10 cellular contexts compared by ENCODE assay signal in the genomic region with DNA sequence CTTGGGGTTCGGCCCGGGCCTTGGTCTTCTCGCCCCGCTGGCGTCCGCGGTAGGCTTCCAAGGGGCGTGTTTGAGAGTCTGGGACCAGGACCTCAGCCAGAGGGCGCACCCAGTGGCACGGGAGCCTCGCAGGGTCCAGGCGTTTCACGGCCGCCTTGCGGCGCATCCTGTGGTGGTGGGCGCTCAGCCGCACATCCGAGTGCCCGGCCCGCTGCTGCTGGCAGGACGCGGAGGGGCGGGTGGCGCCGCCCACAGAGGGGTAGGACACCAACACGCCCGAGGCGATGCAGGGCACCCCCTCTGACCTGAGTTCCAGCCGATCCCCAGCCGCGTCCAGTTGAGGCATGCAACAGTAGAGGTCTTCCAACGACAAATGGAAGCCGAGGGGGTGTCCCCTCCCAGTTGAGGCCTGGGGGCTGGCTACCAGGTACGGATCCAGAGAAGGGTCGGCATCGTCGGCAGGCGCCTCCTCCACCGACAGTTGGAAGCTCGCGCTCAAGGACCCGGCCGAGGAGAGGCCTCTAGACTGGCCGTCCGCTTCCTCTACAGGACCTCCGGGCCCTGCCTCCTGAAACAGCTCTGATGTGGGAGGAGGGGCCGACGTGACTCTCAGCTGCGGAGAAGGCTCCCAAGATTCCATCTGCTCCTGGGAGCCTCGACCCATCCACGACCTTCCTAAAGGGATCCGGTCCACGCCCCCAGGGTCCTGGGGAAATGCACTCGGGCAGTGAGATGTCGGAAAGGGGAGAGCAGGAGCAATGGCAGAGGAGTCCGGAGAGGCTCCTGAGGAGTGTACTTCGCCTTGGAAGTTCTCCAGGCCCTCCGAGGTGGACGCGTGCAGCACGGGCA. TPM values are rescaled to one million over a fixed set of nuclear protein-coding genes. Genes with fewer than 3 reads are reported as not detected.
DNase-seq lines count a peak whose midpoint lies in the region; ATAC-seq and TF ChIP-seq lines count a peak whose summit lies in the region.
"Had no signal": no experiment of that assay in that cellular context is flagged by ENCODE, and none has a peak within 500 bp of the region (broad histone marks: within the 10 kb centered on the region; RNA-seq: fewer than 3 reads in every experiment).

No MANE protein-coding gene starts in this region.

- H3K27ac ChIP-seq in smooth muscle cell (ENCODE audit: low read depth): no peak overlapping the region
- H3K27ac ChIP-seq: C4-2B, VCaP had no signal

- POLR2A ChIA-PET in HEK293T (lab: Yijun Ruan, JAX): no interaction called here

- DNase-seq in NCI-H748 (lab: John Stamatoyannopoulos, UW; ENCODE audit: unreplicated experiment): peak; percentile 57
- DNase-seq in NCI-H748 treated with DMSO at 0.1 percent for 48 hours (lab: John Stamatoyannopoulos, UW): no peak
- peak; percentile 36 for DNase-seq in RPMI7951 (ENCODE audit: low read depth)
- DNase-seq in natural killer cell: peak; percentile 35
- no peak for DNase-seq in HEK293T (ENCODE audit: extremely low spot score)
- no peak for DNase-seq in smooth muscle cell (lab: John Stamatoyannopoulos, UW; ENCODE audit: unreplicated experiment)
- no peak for DNase-seq in central memory CD4-positive, alpha-beta T cell

- no peaks in the 10 kb centered on the region for H3K36me3 Mint-ChIP-seq in natural killer cell

- intact Hi-C loops in natural killer cell (cut with micrococcal nuclease): no loop called here

- H3K4me3 Mint-ChIP-seq in natural killer cell: peak overlapping the region; percentile 85

- H4K20me1 ChIP-seq in smooth muscle cell (ENCODE audit: low read depth): no peaks in the 10 kb centered on the region

- no peak overlapping the region for H3K9ac ChIP-seq in smooth muscle cell (ENCODE audit: low read depth)

- H3K27me3 Mint-ChIP-seq in natural killer cell (ENCODE audit: low read depth in 2 of 2): peaks cover 0 to 7% of the 10 kb centered on the region in 2 donors

- H3K9me3 ChIP-seq in smooth muscle cell (replicated peaks; ENCODE audit: low read depth): no peaks in the 10 kb centered on the region

- H3K4me1 Mint-ChIP-seq in natural killer cell: peaks cover 8 to 19% of the 10 kb centered on the region in 2 donors

- H3K9me3 Mint-ChIP-seq in natural killer cell: no peaks in the 10 kb centered on the region

- no peak overlapping the region for H2AFZ ChIP-seq in smooth muscle cell (ENCODE audit: low read depth)

- ATAC-seq in esophagus mucosa: peak; percentile 51
- peak; percentile 68 to 75 (median 75) for ATAC-seq in natural killer cell

- peak overlapping the region in 1 of 2 donors; percentile 79 for H3K27ac Mint-ChIP-seq in natural killer cell

- whole genome bisulfite sequencing in smooth muscle cell (ENCODE audit: low lambda C conversion rate): 95% methylated on average over 56 of the region's 62 CpGs

- no peak overlapping the region for H3K4me3 ChIP-seq in smooth muscle cell

- TF ChIP-seq CTCF in natural killer cell (IDR thresholded peaks at IDR 0.05) (no peak), smooth muscle cell (IDR thresholded peaks at IDR 0.05; ENCODE audit: borderline replicate concordance, insufficient read depth, poor library complexity, severe bottlenecking) (no peak)

- no peaks in the 10 kb centered on the region for H3K36me3 ChIP-seq in smooth muscle cell (ENCODE audit: low read depth)

- H3K4me2 ChIP-seq in smooth muscle cell: no peak overlapping the region

- H3K27me3 ChIP-seq in smooth muscle cell (ENCODE audit: low read depth): peaks cover 3% of the 10 kb centered on the region

- no peaks in the 10 kb centered on the region for H3F3A ChIP-seq in smooth muscle cell (ENCODE audit: low read depth)

- H3K4me1 ChIP-seq in smooth muscle cell (ENCODE audit: low read depth): no peaks in the 10 kb centered on the region

- CTCF ChIA-PET in HEK293T (lab: Yijun Ruan, JAX): no interaction called here

- H3K79me2 ChIP-seq in smooth muscle cell (ENCODE audit: low read depth): no peaks in the 10 kb centered on the region

TF ChIP-seq in HEK293T, 16 proteins besides CTCF, POLR2A, EP300 and RAD21:
- no peak for TF ChIP-seq FOXK2 (IDR thresholded peaks at IDR 0.05)
- TF ChIP-seq ZNF384 (IDR thresholded peaks at IDR 0.05): no peak
- TF ChIP-seq SUZ12 (IDR thresholded peaks at IDR 0.05): no peak
- no peak for TF ChIP-seq CTBP1 (IDR thresholded peaks at IDR 0.05; ENCODE audit: borderline replicate concordance)
- no peak for TF ChIP-seq HDGF (IDR thresholded peaks at IDR 0.05; ENCODE audit: borderline replicate concordance)
- no peak for TF ChIP-seq L3MBTL2 (conservative IDR thresholded peaks at IDR 0.05)
- TF ChIP-seq SP1 (IDR thresholded peaks at IDR 0.05): no peak
- no peak for TF ChIP-seq ELF4 (IDR thresholded peaks at IDR 0.05)
- TF ChIP-seq BHLHE40 (IDR thresholded peaks at IDR 0.05; ENCODE audit: borderline replicate concordance): no peak
- TF ChIP-seq NFRKB (IDR thresholded peaks at IDR 0.05): no peak
- TF ChIP-seq TARDBP (IDR thresholded peaks at IDR 0.05): no peak
- TF ChIP-seq ARNT (IDR thresholded peaks at IDR 0.05): no peak
- TF ChIP-seq, protein P1, sequence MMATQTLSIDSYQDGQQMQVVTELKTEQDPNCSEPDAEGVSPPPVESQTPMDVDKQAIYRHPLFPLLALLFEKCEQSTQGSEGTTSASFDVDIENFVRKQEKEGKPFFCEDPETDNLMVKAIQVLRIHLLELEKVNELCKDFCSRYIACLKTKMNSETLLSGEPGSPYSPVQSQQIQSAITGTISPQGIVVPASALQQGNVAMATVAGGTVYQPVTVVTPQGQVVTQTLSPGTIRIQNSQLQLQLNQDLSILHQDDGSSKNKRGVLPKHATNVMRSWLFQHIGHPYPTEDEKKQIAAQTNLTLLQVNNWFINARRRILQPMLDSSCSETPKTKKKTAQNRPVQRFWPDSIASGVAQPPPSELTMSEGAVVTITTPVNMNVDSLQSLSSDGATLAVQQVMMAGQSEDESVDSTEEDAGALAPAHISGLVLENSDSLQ (IDR thresholded peaks at IDR 0.05): no peak
- TF ChIP-seq LEF1 (IDR thresholded peaks at IDR 0.05; ENCODE audit: borderline replicate concordance): no peak
- no peak for TF ChIP-seq FOXM1 (IDR thresholded peaks at IDR 0.05; ENCODE audit: borderline replicate concordance)
- no peak for TF ChIP-seq FOXA1 (IDR thresholded peaks at IDR 0.05)

RNA-seq across cellular contexts. Expression of gene C2orf81, which starts 6.3 kb away (rescaled TPM):
- total RNA-seq in RPMI7951 (2014; rRNA removed; shearing (Covaris generic)): 1.2 and 1.3 TPM in 2 replicates
- total RNA-seq in esophagus mucosa: 0.56 TPM
- 1 to 10 TPM; 1.7 to 3.2 (median 1.7) TPM for total RNA-seq in natural killer cell
- total RNA-seq in smooth muscle cell: 0.54 and 1.3 TPM in 2 replicates
- 2.4 and 3.5 TPM in 2 replicates for polyA plus RNA-seq in smooth muscle cell

RNA-seq across cellular contexts. Expression of gene WDR54, which starts 6.4 kb away (rescaled TPM):
- 119 and 120 TPM in 2 replicates for total RNA-seq in RPMI7951 (2014; rRNA removed; shearing (Covaris generic))
- total RNA-seq in esophagus mucosa (4.3 TPM), natural killer cell (10 to 100 TPM; 28.0 to 35.3 (median 28.0) TPM), smooth muscle cell (35.0 and 52.3 TPM in 2 replicates)
- 59.2 and 84.5 TPM in 2 replicates for polyA plus RNA-seq in smooth muscle cell

RNA-seq across cellular contexts. Expression of gene RTKN, which starts 26.6 kb away (rescaled TPM):
- total RNA-seq in RPMI7951 (2014; rRNA removed; shearing (Covaris generic)): 15.1 and 17.7 TPM in 2 replicates
- total RNA-seq in esophagus mucosa (18.3 TPM), natural killer cell (10 to 100 TPM; 11.0 to 26.5 (median 15.1) TPM), smooth muscle cell (31.4 and 32.5 TPM in 2 replicates)
- polyA plus RNA-seq in smooth muscle cell: 60.5 and 69.7 TPM in 2 replicates

RNA-seq across cellular contexts. Expression of gene DCTN1, which starts 35.0 kb away (rescaled TPM):
- total RNA-seq in RPMI7951 (2014; rRNA removed; shearing (Covaris generic)): 88.8 and 93.3 TPM in 2 replicates
- 86.4 TPM for total RNA-seq in esophagus mucosa
- 100 to 1,000 TPM; 103 to 116 (median 116) TPM for total RNA-seq in natural killer cell
- total RNA-seq in smooth muscle cell: 60.7 and 65.8 TPM in 2 replicates
- polyA plus RNA-seq in smooth muscle cell: 98.3 and 105 TPM in 2 replicates

RNA-seq across cellular contexts. Expression of gene INO80B, which starts 39.8 kb away (rescaled TPM):
- 15.5 and 27.3 TPM in 2 replicates for total RNA-seq in RPMI7951 (2014; rRNA removed; shearing (Covaris generic))
- total RNA-seq in esophagus mucosa (22.6 TPM), natural killer cell (10 to 100 TPM; 34.0 to 48.0 (median 37.7) TPM), smooth muscle cell (4.7 and 8.0 TPM in 2 replicates)
- 10.4 and 23.0 TPM in 2 replicates for polyA plus RNA-seq in smooth muscle cell

Comparison
In these comparisons a context has a peak if more than half of its experiments do, and no peak if none do; other contexts are left out.
1. DNase-seq: peak in NCI-H748 (single experiment), RPMI7951 (single experiment) and natural killer cell (single experiment); none in NCI-H748 treated with DMSO at 0.1 percent for 48 hours (single experiment), HEK293T (single experiment), smooth muscle cell (single experiment) and central memory CD4-positive, alpha-beta T cell (single experiment).